Comparison of ENCODE assay signal across 8 cellular contexts in the genomic region with DNA sequence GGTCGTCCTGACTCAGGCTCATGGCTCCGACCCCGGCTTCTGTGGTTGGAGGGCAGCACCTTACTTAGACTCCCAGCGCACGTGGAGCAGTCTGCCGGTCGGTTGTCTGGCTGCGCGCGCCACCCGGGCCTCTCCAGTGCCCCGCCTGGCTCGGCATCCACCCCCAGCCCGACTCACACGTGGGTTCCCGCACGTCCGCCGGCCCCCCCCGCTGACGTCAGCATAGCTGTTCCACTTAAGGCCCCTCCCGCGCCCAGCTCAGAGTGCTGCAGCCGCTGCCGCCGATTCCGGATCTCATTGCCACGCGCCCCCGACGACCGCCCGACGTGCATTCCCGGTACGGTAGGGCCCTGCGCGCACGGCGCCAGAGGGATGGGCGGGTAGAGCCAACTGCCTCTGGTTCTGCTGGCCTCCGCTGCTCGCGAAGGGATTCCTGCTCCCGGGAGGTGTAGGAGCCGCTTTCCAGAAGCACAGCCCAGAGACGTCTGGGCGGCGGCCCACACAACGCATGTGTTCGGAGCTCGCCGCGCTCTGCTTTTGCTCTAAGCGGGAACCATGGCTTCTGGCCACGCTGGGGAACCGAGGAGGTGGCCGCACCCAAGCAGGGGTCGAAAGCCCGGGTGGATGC. TPM values are rescaled to one million over a fixed set of nuclear protein-coding genes. Genes with fewer than 3 reads are reported as not detected.
A peak's percentile ranks its signal among the peaks of the same experiment; 100 is the strongest.
DNase-seq lines count a peak whose midpoint lies in the region; ATAC-seq and TF ChIP-seq lines count a peak whose summit lies in the region.

A gene (plus strand): TSS at position 264 of the 628 bp plus-strand sequence. CDS start 2,280 bp downstream, outside the sequence.

- H3K27me3 ChIP-seq in upper lobe of right lung: no peaks in the 10 kb centered on the region

- H3K4me1 Mint-ChIP-seq in progenitor cell of endocrine pancreas (ENCODE audit: low read depth): peaks cover 14% of the 10 kb centered on the region

- in situ Hi-C loops in GM13977 (cut with MboI; ENCODE audit: low pct_unique_long_range_greater_than_20kb, low sequenced_read_pairs, unreplicated experiment): no loop called here

- H3K4me1 ChIP-seq in upper lobe of right lung: peaks cover 14% of the 10 kb centered on the region

- peak; percentile 95 for DNase-seq in GM13977 (ENCODE audit: low spot score)
- peak; percentile 76 for DNase-seq in NCI-H1694 (lab: John Stamatoyannopoulos, UW)
- DNase-seq in amniotic stem cell (lab: John Stamatoyannopoulos, UW): peak; percentile 91
- peak; percentile 100 for DNase-seq in left cardiac atrium
- peak; percentile 40 for DNase-seq in progenitor cell of endocrine pancreas (ENCODE audit: low spot score, unreplicated experiment)
- peak; percentile 99 for DNase-seq in upper lobe of right lung

- peaks cover 8% of the 10 kb centered on the region for H3K27me3 Mint-ChIP-seq in progenitor cell of endocrine pancreas

- H3K36me3 ChIP-seq in upper lobe of right lung: peaks cover 30% of the 10 kb centered on the region

- H3K9me3 ChIP-seq in upper lobe of right lung: no peaks in the 10 kb centered on the region

- peak within 1 kb of the TSS; percentile 88 for H3K4me3 ChIP-seq in upper lobe of right lung

- peak within 1 kb of the TSS; percentile 98 for H3K27ac Mint-ChIP-seq in progenitor cell of endocrine pancreas

- peak within 1 kb of the TSS; percentile 90 for H3K27ac ChIP-seq in upper lobe of right lung

- TF ChIP-seq CTCF in GM13977 (IDR thresholded peaks at IDR 0.05; ENCODE audit: extremely low read depth, insufficient read depth, missing control alignments) (no peak), progenitor cell of endocrine pancreas (IDR thresholded peaks at IDR 0.05; ENCODE audit: unreplicated experiment) (no peak), upper lobe of right lung (IDR thresholded peaks at IDR 0.05) (no peak)

- peaks cover 2% of the 10 kb centered on the region for H3K36me3 Mint-ChIP-seq in progenitor cell of endocrine pancreas (ENCODE audit: insufficient read depth)

- no peaks in the 10 kb centered on the region for H3K9me3 Mint-ChIP-seq in progenitor cell of endocrine pancreas (ENCODE audit: low read depth)

- peak; percentile 53 for ATAC-seq in HG02884 (IDR thresholded peaks at IDR 0.05; ENCODE audit: unreplicated experiment)
- ATAC-seq in left cardiac atrium: peak; percentile 90
- ATAC-seq in upper lobe of right lung: peak; percentile 89

- peak within 1 kb of the TSS; percentile 83 for H3K4me3 Mint-ChIP-seq in progenitor cell of endocrine pancreas (ENCODE audit: low read depth)

- intact Hi-C loops in T-helper 1 cell treated with Interleukin-12 subunit alpha and Interleukin-12 subunit beta and Interleukin-4 antibody, amounts not matched to agents 30 ng/mL and 1 ng/mL, for 36 hours (cut with micrococcal nuclease): loop anchor here (1.0 to 10.0 kb wide), 11 partner anchors 10 to 1990 kb away; a partner anchor contains a TSS
- intact Hi-C loops in left cardiac atrium (cut with DNase I) (loop anchor here in 1 of 2 donors (1.0 kb wide), 1 partner anchor 10 kb away; no protein-coding TSS in a partner anchor), upper lobe of right lung (cut with DNase I) (no loop called here)

RNA-seq across cellular contexts. Expression of the gene that starts here (rescaled TPM):
- 873 and 884 TPM in 2 replicates for total RNA-seq in T-helper 1 cell treated with Interleukin-12 subunit alpha and Interleukin-12 subunit beta and Interleukin-4 antibody, amounts not matched to agents 30 ng/mL and 1 ng/mL, for 36 hours
- total RNA-seq in left cardiac atrium (100 to 1,000 TPM; 297 to 586 TPM), progenitor cell of endocrine pancreas (60.6 and 78.1 TPM in 2 replicates), upper lobe of right lung (231 TPM)

Comparison
In these comparisons a context has a peak if more than half of its experiments do, and no peak if none do; other contexts are left out.
1. Peak in every context shown above with its lines: DNase-seq, ATAC-seq, H3K4me3 ChIP-seq and H3K27ac ChIP-seq.
2. DNase-seq: peak in every context shown above with its lines; median percentile 100 in left cardiac atrium; 99 in upper lobe of right lung; 95 in GM13977; 91 in amniotic stem cell; 76 in NCI-H1694; 40 in progenitor cell of endocrine pancreas.